ENCODE assay signal across 21 cellular contexts in genomic region chr1:12532405-12533315, GRCh38.
A peak's percentile ranks its signal among the peaks of the same experiment; 100 is the strongest.
DNase-seq lines count a peak whose midpoint lies in the region; ATAC-seq and TF ChIP-seq lines count a peak whose summit lies in the region.
"Had no signal": no experiment of that assay in that cellular context is flagged by ENCODE, and none has a peak within 500 bp of the region (broad histone marks: within the 10 kb centered on the region; RNA-seq: fewer than 3 reads in every experiment).

No MANE protein-coding gene starts in this region.

- H3K4me1 ChIP-seq in Panc1 (ENCODE audit: control insufficient read depth, insufficient read depth, low read length), result peaks cover 22% of the 10 kb centered on the region
- H3K4me1 ChIP-seq: BE2C had no signal

- peaks cover 5% of the 10 kb centered on the region for H3K4me1 Mint-ChIP-seq in central memory CD8-positive, alpha-beta T cell
- peaks cover 30% of the 10 kb centered on the region for H3K4me1 Mint-ChIP-seq in mesothelial cell of epicardium
- peaks cover 3 to 12% of the 10 kb centered on the region in 2 donors for H3K4me1 Mint-ChIP-seq in stimulated activated naive B cell treated with anti-CD40 and anti-IgM and Interleukin-4, amounts not matched to agents 10 μg/mL and 1 μg/mL and 100 μg/mL, for 72 hours

- POLR2A ChIA-PET in Panc1 (lab: Charles Lee), result no interaction called here

- in situ Hi-C loops in Panc1 (cut with HindIII; ENCODE audit: low pct_unique_long_range_greater_than_20kb, low sequenced_read_pairs), result no loop called here

- no peaks in the 10 kb centered on the region for H3K36me3 ChIP-seq in Panc1 (ENCODE audit: control insufficient read depth, insufficient read depth, low read length)
- H3K36me3 ChIP-seq: BE2C, Peyer's patch had no signal

- no peak for TF ChIP-seq CTCF in Panc1 (IDR thresholded peaks at IDR 0.05)
- no peak for TF ChIP-seq CTCF in mesothelial cell of epicardium (IDR thresholded peaks at IDR 0.05; ENCODE audit: unreplicated experiment)

- ATAC-seq in Panc1, result no peak
- ATAC-seq in central memory CD8-positive, alpha-beta T cell (replicated peaks; ENCODE audit: extremely low read depth, poor library complexity, severe bottlenecking), result no peak
- no peak for ATAC-seq in stimulated activated naive B cell treated with anti-CD40 and anti-IgM and Interleukin-4, amounts not matched to agents 10 μg/mL and 1 μg/mL and 100 μg/mL, for 72 hours (replicated peaks)
- no peak for ATAC-seq in HG03108 (IDR thresholded peaks at IDR 0.05; ENCODE audit: unreplicated experiment)
- ATAC-seq: SK-N-SH treated with all-trans-retinoic acid at 6 μM for 48 hours had no signal

- no peaks in the 10 kb centered on the region for H3K27me3 Mint-ChIP-seq in central memory CD8-positive, alpha-beta T cell
- H3K27me3 Mint-ChIP-seq in mesothelial cell of epicardium (ENCODE audit: low read depth), result no peaks in the 10 kb centered on the region
- H3K27me3 Mint-ChIP-seq in stimulated activated naive B cell treated with anti-CD40 and anti-IgM and Interleukin-4, amounts not matched to agents 10 μg/mL and 1 μg/mL and 100 μg/mL, for 72 hours, result no peaks in the 10 kb centered on the region

- CTCF ChIA-PET in Panc1 (lab: Charles Lee), result no interaction called here

- no peak overlapping the region for H3K4me3 Mint-ChIP-seq in central memory CD8-positive, alpha-beta T cell
- H3K4me3 Mint-ChIP-seq in mesothelial cell of epicardium, result no peak overlapping the region
- H3K4me3 Mint-ChIP-seq in stimulated activated naive B cell treated with anti-CD40 and anti-IgM and Interleukin-4, amounts not matched to agents 10 μg/mL and 1 μg/mL and 100 μg/mL, for 72 hours, result no peak overlapping the region

- BruUV-seq in Panc1 (replicated peaks; lab: Mats Ljungman, UMichigan), result no TSS peak

- peak overlapping the region; percentile 35 for H3K27ac Mint-ChIP-seq in central memory CD8-positive, alpha-beta T cell (ENCODE audit: low read depth)
- H3K27ac Mint-ChIP-seq in mesothelial cell of epicardium, result peak overlapping the region; percentile 93
- H3K27ac Mint-ChIP-seq in stimulated activated naive B cell treated with anti-CD40 and anti-IgM and Interleukin-4, amounts not matched to agents 10 μg/mL and 1 μg/mL and 100 μg/mL, for 72 hours, result peak overlapping the region; percentile 68

- peak overlapping the region; percentile 60; the same call in 1 of the 2 replicates for H3K27ac ChIP-seq in Panc1 (ENCODE audit: low read length)
- H3K27ac ChIP-seq: Peyer's patch had no signal

- peaks cover 1% of the 10 kb centered on the region for H3K36me3 Mint-ChIP-seq in central memory CD8-positive, alpha-beta T cell (ENCODE audit: insufficient read depth)
- peaks cover 34% of the 10 kb centered on the region for H3K36me3 Mint-ChIP-seq in mesothelial cell of epicardium
- H3K36me3 Mint-ChIP-seq in stimulated activated naive B cell treated with anti-CD40 and anti-IgM and Interleukin-4, amounts not matched to agents 10 μg/mL and 1 μg/mL and 100 μg/mL, for 72 hours, result peaks cover 21 to 27% of the 10 kb centered on the region in 2 donors

- no peaks in the 10 kb centered on the region for H3K9me3 ChIP-seq in Panc1 (ENCODE audit: control insufficient read depth, insufficient read depth, low read depth, low read length)
- H3K9me3 ChIP-seq: BE2C, Peyer's patch had no signal

- no peaks in the 10 kb centered on the region for H3K27me3 ChIP-seq in Panc1 (ENCODE audit: control insufficient read depth, insufficient read depth, low read length)
- H3K27me3 ChIP-seq: BE2C, Peyer's patch had no signal

- DNase-seq in Panc1 (ENCODE audit: low read depth, low spot score), result no peak
- DNase-seq in central memory CD8-positive, alpha-beta T cell (ENCODE audit: low spot score in 2 of 2), result no peak
- DNase-seq in mesothelial cell of epicardium (ENCODE audit: low spot score in 2 of 2, unreplicated experiment in 2 of 2), result no peak
- no peak for DNase-seq in stimulated activated naive B cell treated with anti-CD40 and anti-IgM and Interleukin-4, amounts not matched to agents 10 μg/mL and 1 μg/mL and 100 μg/mL, for 72 hours
- no peak for DNase-seq in NCI-H1105 treated with DMSO at 0.1 percent for 48 hours (lab: John Stamatoyannopoulos, UW)
- DNase-seq in NCI-H748 treated with DMSO at 0.1 percent for 48 hours (lab: John Stamatoyannopoulos, UW), result no peak
- DNase-seq: BE2C, DMS53, GDM1, GOT3, HCEC 1CT, KBM-7, MM.1S, NCI-H1048, NCI-H1436, NCI-H187 treated with DMSO at 0.1 percent for 48 hours, NCI-H510A, NCI-H774 had no signal

- peaks cover 6% of the 10 kb centered on the region for H3K9me3 Mint-ChIP-seq in central memory CD8-positive, alpha-beta T cell
- H3K9me3 Mint-ChIP-seq in mesothelial cell of epicardium, result peaks cover 33% of the 10 kb centered on the region
- peaks cover 17 to 18% of the 10 kb centered on the region in 2 donors for H3K9me3 Mint-ChIP-seq in stimulated activated naive B cell treated with anti-CD40 and anti-IgM and Interleukin-4, amounts not matched to agents 10 μg/mL and 1 μg/mL and 100 μg/mL, for 72 hours

- intact Hi-C loops in Panc1 (cut with micrococcal nuclease; ENCODE audit: unreplicated experiment), result no loop called here

- H3K4me3 ChIP-seq in Panc1 (ENCODE audit: low read depth in 2 of 2, low read length in 2 of 2), result no peak overlapping the region
- H3K4me3 ChIP-seq: Peyer's patch had no signal

Comparison
In these comparisons a context has a peak if more than half of its experiments do, and no peak if none do; other contexts are left out.
1. H3K27ac Mint-ChIP-seq: peak in every context shown above with its lines; median percentile 93 in mesothelial cell of epicardium; 68 in stimulated activated naive B cell treated with anti-CD40 and anti-IgM and Interleukin-4, amounts not matched to agents 10 μg/mL and 1 μg/mL and 100 μg/mL, for 72 hours; 35 in central memory CD8-positive, alpha-beta T cell.